In the genomic region with DNA sequence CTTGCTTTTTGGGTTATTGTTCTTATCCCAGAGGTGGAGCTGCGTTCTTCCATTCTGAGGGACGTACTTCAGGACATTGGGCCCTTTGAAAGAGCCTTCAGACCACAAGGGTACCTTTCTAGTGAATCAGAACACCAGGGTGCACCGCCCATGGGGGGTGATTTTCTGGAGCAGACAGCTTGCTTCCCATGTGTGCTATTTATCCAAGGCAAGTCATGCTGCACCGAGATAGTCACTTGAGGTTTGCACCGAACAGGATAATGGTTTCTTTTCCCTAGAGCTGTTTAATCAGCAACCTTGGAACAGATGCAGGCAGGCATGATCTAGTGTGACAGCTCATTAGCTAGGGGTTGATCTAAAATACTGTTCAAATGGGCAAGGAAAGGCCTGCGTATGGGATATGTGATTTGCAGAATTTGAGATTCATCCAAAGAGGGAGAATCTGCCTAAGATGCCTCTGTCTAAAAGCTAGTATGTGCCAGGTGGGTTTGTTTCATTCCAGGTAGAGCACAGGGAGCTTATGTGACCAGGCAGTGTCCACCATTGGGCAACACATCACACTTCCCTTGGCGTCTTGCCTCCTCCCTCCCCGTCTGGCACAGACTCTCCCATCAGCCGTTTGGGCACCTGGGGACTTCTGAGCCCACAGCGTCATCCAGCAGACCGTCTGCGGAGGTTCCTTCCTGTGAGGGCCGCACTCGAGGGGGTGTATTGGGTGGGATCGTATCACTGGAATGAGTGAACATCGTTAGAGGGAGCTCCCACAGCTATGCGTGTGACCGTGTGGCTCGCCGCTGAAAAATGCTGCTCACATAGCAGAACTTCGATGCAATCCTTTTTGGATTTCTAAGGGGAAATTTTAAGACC, we compare ENCODE assay signal across 10 cellular contexts. TPM values are rescaled to one million over a fixed set of nuclear protein-coding genes. Genes with fewer than 3 reads are reported as not detected.
DNase-seq lines count a peak whose midpoint lies in the region; ATAC-seq and TF ChIP-seq lines count a peak whose summit lies in the region.
"Had no signal": no experiment of that assay in that cellular context is flagged by ENCODE, and none has a peak within 500 bp of the region (broad histone marks: within the 10 kb centered on the region; RNA-seq: fewer than 3 reads in every experiment).

No MANE protein-coding gene starts in this region.

- H3K4me1 Mint-ChIP-seq in brain, result peaks cover 51% of the 10 kb centered on the region

- peak overlapping the region; percentile 15 for H3K27ac ChIP-seq in hepatocyte

- H3K9me3 Mint-ChIP-seq in brain, result no peaks in the 10 kb centered on the region

- H3K9me3 ChIP-seq in hepatocyte (ENCODE audit: low read depth), result no peaks in the 10 kb centered on the region

- TF ChIP-seq CTCF in brain (conservative IDR thresholded peaks at IDR 0.05), result no peak
- TF ChIP-seq CTCF in hepatocyte (IDR thresholded peaks at IDR 0.05; ENCODE audit: poor library complexity), result no peak

- H2AFZ ChIP-seq in hepatocyte, result no peak overlapping the region

- H3K27ac Mint-ChIP-seq in brain, result peak overlapping the region; percentile 18 to 96 (median 57)

- peak overlapping the region in 3 of 5 experiments; percentile 11 to 34 (median 14) for H3K4me3 Mint-ChIP-seq in brain

- H3K36me3 Mint-ChIP-seq in brain, result peaks cover 51% of the 10 kb centered on the region

- no peaks in the 10 kb centered on the region for H3K27me3 ChIP-seq in hepatocyte

- DNase-seq in HK-2 (ENCODE audit: unreplicated experiment) (peak; percentile 84), hepatocyte (ENCODE audit: low spot score) (no peak), stromal cell of bone marrow (ENCODE audit: low read depth) (peak; percentile 83), DMS53 (lab: John Stamatoyannopoulos, UW) (no peak), NCI-H524 (lab: John Stamatoyannopoulos, UW) (no peak)

- H3K4me1 ChIP-seq in hepatocyte (ENCODE audit: insufficient read depth), result peaks cover 9% of the 10 kb centered on the region

- no peak for ATAC-seq in HG03571 (IDR thresholded peaks at IDR 0.05; ENCODE audit: unreplicated experiment)
- no peak for ATAC-seq in GM21576 (IDR thresholded peaks at IDR 0.05; ENCODE audit: unreplicated experiment)

- no peaks in the 10 kb centered on the region for H3K9me2 ChIP-seq in hepatocyte (replicated peaks; ENCODE audit: insufficient read depth)

- H3K4me2 ChIP-seq in hepatocyte, result no peak overlapping the region

- peaks cover 92% of the 10 kb centered on the region for H3K79me2 ChIP-seq in hepatocyte

- no peaks in the 10 kb centered on the region for H3K27me3 Mint-ChIP-seq in brain

- H4K20me1 ChIP-seq in hepatocyte (ENCODE audit: insufficient read depth, poor library complexity, severe bottlenecking), result peaks cover 59% of the 10 kb centered on the region

- WGBS in hepatocyte (ENCODE audit: low lambda C conversion rate, missing lambda C conversion rate), result 78% methylated on average over 21 of the region's 21 CpGs

- H3K36me3 ChIP-seq in hepatocyte (replicated peaks; ENCODE audit: insufficient read depth, low read depth), result no peaks in the 10 kb centered on the region

- H3K4me3 ChIP-seq in hepatocyte, result no peak overlapping the region

RNA-seq across cellular contexts. Expression of gene ABL1, which starts 23.0 kb away (rescaled TPM):
- polyA plus RNA-seq in brain (ENCODE audit: insufficient read depth, low read depth, low replicate concordance) (89.7 TPM), hepatocyte (41.1 and 43.2 TPM in 2 replicates)
- 44.5 and 46.6 TPM in 2 replicates for total RNA-seq in hepatocyte

RNA-seq across cellular contexts. Expression of gene QRFP, which starts 38.5 kb away (rescaled TPM):
- polyA plus RNA-seq in brain (ENCODE audit: insufficient read depth, low read depth, low replicate concordance), result not detected
- not detected in 2 replicates for total RNA-seq in hepatocyte
- 0.21 and 0.74 TPM in 2 replicates for polyA plus RNA-seq in hepatocyte
- total RNA-seq: lung microvascular endothelial cell; T-helper 2 cell treated with Interferon-gamma antibody and Interleukin-4, amounts not matched to agents 100 ng/mL and 5 ng/mL, for 36 hours had no signal

Comparison
In these comparisons a context has a peak if more than half of its experiments do, and no peak if none do; other contexts are left out.
1. DNase-seq: peak in HK-2 (single experiment) and stromal cell of bone marrow (single experiment); none in hepatocyte (single experiment), DMS53 (single experiment) and NCI-H524 (0 of 2).